Comparison of ENCODE assay signal across 1 cellular context in genomic region chr10:71964669-71965515, GRCh38.
TF ChIP-seq lines count a peak whose summit lies in the region.

No MANE protein-coding gene starts in this region.

TF ChIP-seq in K562, 482 proteins besides CTCF, POLR2A, EP300 and RAD21 (continued from another document):
- TF ChIP-seq CCAR2 (IDR thresholded peaks at IDR 0.05; ENCODE audit: low read depth, low read length) (no peak), MTA2 (IDR thresholded peaks at IDR 0.05; ENCODE audit: low read depth) (no peak), MGA (IDR thresholded peaks at IDR 0.05) (peak; percentile 55; the same call in 1 of the 2 replicates)
